ENCODE assay signal across 1 cellular context in genomic region chr2:42060028-42060427, GRCh38.
TF ChIP-seq lines count a peak whose summit lies in the region.

No MANE protein-coding gene starts in this region.

TF ChIP-seq in K562, 482 proteins besides CTCF, POLR2A, EP300 and RAD21 (continued from another document):
- TF ChIP-seq REST (CRISPR knock-in tag; IDR thresholded peaks at IDR 0.05; ENCODE audit: low read depth) (no peak), MXI1 (IDR thresholded peaks at IDR 0.05; ENCODE audit: low read depth, low read length) (no peak), ZNF79 (CRISPR knock-in tag; IDR thresholded peaks at IDR 0.05; ENCODE audit: low read depth) (no peak), C11orf30 (IDR thresholded peaks at IDR 0.05; ENCODE audit: low read depth) (no peak), NCOA4 (IDR thresholded peaks at IDR 0.05; ENCODE audit: partially characterized antibody) (no peak), MTA3 (IDR thresholded peaks at IDR 0.05; ENCODE audit: borderline replicate concordance) (no peak), HNRNPK (IDR thresholded peaks at IDR 0.05; ENCODE audit: low read depth, low read length, poor library complexity, severe bottlenecking) (no peak), RAD51 (IDR thresholded peaks at IDR 0.05; ENCODE audit: borderline replicate concordance, low read depth) (no peak), HDAC2 (IDR thresholded peaks at IDR 0.05) (no peak), ZNF695 (CRISPR knock-in tag; IDR thresholded peaks at IDR 0.05) (no peak), TFAM (CRISPR knock-in tag; conservative IDR thresholded peaks at IDR 0.05) (no peak), KDM5B (IDR thresholded peaks at IDR 0.05; ENCODE audit: insufficient replicate concordance, low read depth, low read length) (no peak), NCOA1 (IDR thresholded peaks at IDR 0.05; ENCODE audit: low read depth) (no peak), FIP1L1 (IDR thresholded peaks at IDR 0.05; ENCODE audit: low read depth, low read length, poor library complexity, severe bottlenecking) (no peak), ZNF3 (CRISPR knock-in tag; IDR thresholded peaks at IDR 0.05) (no peak), BMI1 (IDR thresholded peaks at IDR 0.05; ENCODE audit: low read length) (no peak)
- TF ChIP-seq, protein P1, sequence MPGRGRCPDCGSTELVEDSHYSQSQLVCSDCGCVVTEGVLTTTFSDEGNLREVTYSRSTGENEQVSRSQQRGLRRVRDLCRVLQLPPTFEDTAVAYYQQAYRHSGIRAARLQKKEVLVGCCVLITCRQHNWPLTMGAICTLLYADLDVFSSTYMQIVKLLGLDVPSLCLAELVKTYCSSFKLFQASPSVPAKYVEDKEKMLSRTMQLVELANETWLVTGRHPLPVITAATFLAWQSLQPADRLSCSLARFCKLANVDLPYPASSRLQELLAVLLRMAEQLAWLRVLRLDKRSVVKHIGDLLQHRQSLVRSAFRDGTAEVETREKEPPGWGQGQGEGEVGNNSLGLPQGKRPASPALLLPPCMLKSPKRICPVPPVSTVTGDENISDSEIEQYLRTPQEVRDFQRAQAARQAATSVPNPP (IDR thresholded peaks at IDR 0.05; ENCODE audit: borderline replicate concordance, insufficient read depth, insufficient read length): no peak
